In the genomic region with DNA sequence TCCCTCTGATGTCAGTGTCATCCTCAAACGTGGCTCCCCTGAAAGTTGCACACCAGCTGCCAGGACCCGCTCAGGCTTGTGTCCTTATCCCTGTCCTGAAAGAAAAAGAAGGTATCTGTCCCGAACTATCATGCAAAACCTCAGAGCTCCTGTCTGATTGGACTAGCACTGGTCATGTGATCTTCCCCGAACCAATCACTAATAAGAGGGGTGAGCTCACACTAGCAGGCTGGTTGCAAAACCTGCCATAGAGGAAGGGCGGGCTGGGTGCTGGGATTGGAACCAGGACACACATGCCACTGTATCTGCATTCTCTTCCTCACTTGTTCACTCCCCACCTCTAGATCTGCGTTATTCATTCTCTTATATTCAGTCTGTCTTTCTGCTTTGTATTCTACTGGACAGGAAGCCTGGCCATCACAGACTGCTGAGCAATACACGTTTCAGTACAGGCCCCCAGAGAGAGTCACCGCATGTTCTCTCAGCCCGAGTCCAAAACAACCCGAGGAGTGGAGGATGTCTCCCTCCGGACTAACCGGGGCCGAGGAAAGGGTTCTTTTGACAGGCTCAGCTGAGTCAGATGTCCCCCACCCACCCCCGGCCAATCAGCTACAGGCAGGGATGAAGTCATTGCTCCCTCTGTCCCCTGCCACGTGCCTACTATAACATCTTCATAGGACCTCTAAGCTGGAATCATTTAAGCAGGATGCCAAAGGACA, we compare ENCODE assay signal across 1 cellular context.
TF ChIP-seq lines count a peak whose summit lies in the region.

No MANE protein-coding gene starts in this region.

TF ChIP-seq in HEK293, 187 proteins besides CTCF, POLR2A, EP300 and RAD21 (continued from another document and continues in another):
- TF ChIP-seq, protein P1, sequence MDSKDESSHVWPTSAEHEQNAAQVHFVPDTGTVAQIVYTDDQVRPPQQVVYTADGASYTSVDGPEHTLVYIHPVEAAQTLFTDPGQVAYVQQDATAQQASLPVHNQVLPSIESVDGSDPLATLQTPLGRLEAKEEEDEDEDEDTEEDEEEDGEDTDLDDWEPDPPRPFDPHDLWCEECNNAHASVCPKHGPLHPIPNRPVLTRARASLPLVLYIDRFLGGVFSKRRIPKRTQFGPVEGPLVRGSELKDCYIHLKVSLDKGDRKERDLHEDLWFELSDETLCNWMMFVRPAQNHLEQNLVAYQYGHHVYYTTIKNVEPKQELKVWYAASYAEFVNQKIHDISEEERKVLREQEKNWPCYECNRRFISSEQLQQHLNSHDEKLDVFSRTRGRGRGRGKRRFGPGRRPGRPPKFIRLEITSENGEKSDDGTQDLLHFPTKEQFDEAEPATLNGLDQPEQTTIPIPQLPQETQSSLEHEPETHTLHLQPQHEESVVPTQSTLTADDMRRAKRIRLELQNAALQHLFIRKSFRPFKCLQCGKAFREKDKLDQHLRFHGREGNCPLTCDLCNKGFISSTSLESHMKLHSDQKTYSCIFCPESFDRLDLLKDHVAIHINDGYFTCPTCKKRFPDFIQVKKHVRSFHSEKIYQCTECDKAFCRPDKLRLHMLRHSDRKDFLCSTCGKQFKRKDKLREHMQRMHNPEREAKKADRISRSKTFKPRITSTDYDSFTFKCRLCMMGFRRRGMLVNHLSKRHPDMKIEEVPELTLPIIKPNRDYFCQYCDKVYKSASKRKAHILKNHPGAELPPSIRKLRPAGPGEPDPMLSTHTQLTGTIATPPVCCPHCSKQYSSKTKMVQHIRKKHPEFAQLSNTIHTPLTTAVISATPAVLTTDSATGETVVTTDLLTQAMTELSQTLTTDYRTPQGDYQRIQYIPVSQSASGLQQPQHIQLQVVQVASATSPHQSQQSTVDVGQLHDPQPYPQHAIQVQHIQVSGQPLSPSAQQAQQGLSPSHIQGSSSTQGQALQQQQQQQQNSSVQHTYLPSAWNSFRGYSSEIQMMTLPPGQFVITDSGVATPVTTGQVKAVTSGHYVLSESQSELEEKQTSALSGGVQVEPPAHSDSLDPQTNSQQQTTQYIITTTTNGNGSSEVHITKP (tag by site-specific recombination; IDR thresholded peaks at IDR 0.05), result peak; percentile 94
- TF ChIP-seq TRIM28 (IDR thresholded peaks at IDR 0.05; ENCODE audit: borderline replicate concordance, low read length), result no peak
- no peak for TF ChIP-seq ZNF514 (tag by site-specific recombination; IDR thresholded peaks at IDR 0.05)
- TF ChIP-seq ZBTB20 (tag by site-specific recombination; IDR thresholded peaks at IDR 0.05), result peak; percentile 98
- no peak; the same call in 1 of the 2 replicates for TF ChIP-seq ZSCAN30 (tag by site-specific recombination; IDR thresholded peaks at IDR 0.05)
- TF ChIP-seq, protein P2, sequence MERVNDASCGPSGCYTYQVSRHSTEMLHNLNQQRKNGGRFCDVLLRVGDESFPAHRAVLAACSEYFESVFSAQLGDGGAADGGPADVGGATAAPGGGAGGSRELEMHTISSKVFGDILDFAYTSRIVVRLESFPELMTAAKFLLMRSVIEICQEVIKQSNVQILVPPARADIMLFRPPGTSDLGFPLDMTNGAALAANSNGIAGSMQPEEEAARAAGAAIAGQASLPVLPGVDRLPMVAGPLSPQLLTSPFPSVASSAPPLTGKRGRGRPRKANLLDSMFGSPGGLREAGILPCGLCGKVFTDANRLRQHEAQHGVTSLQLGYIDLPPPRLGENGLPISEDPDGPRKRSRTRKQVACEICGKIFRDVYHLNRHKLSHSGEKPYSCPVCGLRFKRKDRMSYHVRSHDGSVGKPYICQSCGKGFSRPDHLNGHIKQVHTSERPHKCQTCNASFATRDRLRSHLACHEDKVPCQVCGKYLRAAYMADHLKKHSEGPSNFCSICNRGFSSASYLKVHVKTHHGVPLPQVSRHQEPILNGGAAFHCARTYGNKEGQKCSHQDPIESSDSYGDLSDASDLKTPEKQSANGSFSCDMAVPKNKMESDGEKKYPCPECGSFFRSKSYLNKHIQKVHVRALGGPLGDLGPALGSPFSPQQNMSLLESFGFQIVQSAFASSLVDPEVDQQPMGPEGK (tag by site-specific recombination; IDR thresholded peaks at IDR 0.05), result peak; percentile 99
- TF ChIP-seq, protein P3, sequence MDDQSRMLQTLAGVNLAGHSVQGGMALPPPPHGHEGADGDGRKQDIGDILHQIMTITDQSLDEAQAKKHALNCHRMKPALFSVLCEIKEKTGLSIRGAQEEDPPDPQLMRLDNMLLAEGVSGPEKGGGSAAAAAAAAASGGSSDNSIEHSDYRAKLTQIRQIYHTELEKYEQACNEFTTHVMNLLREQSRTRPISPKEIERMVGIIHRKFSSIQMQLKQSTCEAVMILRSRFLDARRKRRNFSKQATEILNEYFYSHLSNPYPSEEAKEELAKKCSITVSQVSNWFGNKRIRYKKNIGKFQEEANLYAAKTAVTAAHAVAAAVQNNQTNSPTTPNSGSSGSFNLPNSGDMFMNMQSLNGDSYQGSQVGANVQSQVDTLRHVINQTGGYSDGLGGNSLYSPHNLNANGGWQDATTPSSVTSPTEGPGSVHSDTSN (CRISPR knock-in tag; IDR thresholded peaks at IDR 0.05), result no peak
- TF ChIP-seq, protein P4, sequence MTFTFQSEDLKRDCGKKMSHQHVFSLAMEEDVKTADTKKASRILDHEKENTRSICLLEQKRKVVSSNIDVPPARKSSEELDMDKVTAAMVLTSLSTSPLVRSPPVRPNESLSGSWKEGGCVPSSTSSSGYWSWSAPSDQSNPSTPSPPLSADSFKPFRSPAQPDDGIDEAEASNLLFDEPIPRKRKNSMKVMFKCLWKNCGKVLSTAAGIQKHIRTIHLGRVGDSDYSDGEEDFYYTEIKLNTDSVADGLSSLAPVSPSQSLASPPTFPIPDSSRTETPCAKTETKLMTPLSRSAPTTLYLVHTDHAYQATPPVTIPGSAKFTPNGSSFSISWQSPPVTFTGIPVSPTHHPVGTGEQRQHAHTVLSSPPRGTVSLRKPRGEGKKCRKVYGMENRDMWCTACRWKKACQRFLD (tag by site-specific recombination; IDR thresholded peaks at IDR 0.05), result no peak
- no peak for TF ChIP-seq ZNF626 (tag by site-specific recombination; IDR thresholded peaks at IDR 0.05)
- no peak for TF ChIP-seq ZNF311 (tag by site-specific recombination; IDR thresholded peaks at IDR 0.05; ENCODE audit: borderline replicate concordance)
- no peak for TF ChIP-seq ZNF830 (tag by site-specific recombination; IDR thresholded peaks at IDR 0.05; ENCODE audit: low read depth)
- peak; percentile 86 for TF ChIP-seq SCRT2 (tag by site-specific recombination; IDR thresholded peaks at IDR 0.05)
- no peak for TF ChIP-seq ZNF549 (tag by site-specific recombination; IDR thresholded peaks at IDR 0.05)
- no peak for TF ChIP-seq YY1 (tag by site-specific recombination; IDR thresholded peaks at IDR 0.05)
- TF ChIP-seq ZNF530 (tag by site-specific recombination; IDR thresholded peaks at IDR 0.05; ENCODE audit: low read depth), result no peak
- TF ChIP-seq ZNF121 (tag by site-specific recombination; IDR thresholded peaks at IDR 0.05), result no peak
- TF ChIP-seq ZNF596 (tag by site-specific recombination; IDR thresholded peaks at IDR 0.05), result no peak
- peak; percentile 13; the same call in 1 of the 2 replicates for TF ChIP-seq ZNF623 (tag by site-specific recombination; IDR thresholded peaks at IDR 0.05)
- TF ChIP-seq ZNF510 (tag by site-specific recombination; IDR thresholded peaks at IDR 0.05; ENCODE audit: insufficient replicate concordance), result no peak
- TF ChIP-seq BCL11B (tag by site-specific recombination; IDR thresholded peaks at IDR 0.05; ENCODE audit: low read depth), result no peak; the same call in 1 of the 2 replicates
- TF ChIP-seq ZNF785 (tag by site-specific recombination; IDR thresholded peaks at IDR 0.05), result no peak
- TF ChIP-seq SP3 (tag by site-specific recombination; IDR thresholded peaks at IDR 0.05), result peak; percentile 68; the same call in 1 of the 2 replicates
- no peak for TF ChIP-seq ZNF138 (tag by site-specific recombination; IDR thresholded peaks at IDR 0.05; ENCODE audit: borderline replicate concordance)
- no peak for TF ChIP-seq FEZF1 (tag by site-specific recombination; IDR thresholded peaks at IDR 0.05)
- no peak for TF ChIP-seq ZNF544 (tag by site-specific recombination; IDR thresholded peaks at IDR 0.05)
- TF ChIP-seq ZNF555 (tag by site-specific recombination; conservative IDR thresholded peaks at IDR 0.05), result no peak
- no peak for TF ChIP-seq ZNF707 (tag by site-specific recombination; IDR thresholded peaks at IDR 0.05)
- TF ChIP-seq, protein P5, sequence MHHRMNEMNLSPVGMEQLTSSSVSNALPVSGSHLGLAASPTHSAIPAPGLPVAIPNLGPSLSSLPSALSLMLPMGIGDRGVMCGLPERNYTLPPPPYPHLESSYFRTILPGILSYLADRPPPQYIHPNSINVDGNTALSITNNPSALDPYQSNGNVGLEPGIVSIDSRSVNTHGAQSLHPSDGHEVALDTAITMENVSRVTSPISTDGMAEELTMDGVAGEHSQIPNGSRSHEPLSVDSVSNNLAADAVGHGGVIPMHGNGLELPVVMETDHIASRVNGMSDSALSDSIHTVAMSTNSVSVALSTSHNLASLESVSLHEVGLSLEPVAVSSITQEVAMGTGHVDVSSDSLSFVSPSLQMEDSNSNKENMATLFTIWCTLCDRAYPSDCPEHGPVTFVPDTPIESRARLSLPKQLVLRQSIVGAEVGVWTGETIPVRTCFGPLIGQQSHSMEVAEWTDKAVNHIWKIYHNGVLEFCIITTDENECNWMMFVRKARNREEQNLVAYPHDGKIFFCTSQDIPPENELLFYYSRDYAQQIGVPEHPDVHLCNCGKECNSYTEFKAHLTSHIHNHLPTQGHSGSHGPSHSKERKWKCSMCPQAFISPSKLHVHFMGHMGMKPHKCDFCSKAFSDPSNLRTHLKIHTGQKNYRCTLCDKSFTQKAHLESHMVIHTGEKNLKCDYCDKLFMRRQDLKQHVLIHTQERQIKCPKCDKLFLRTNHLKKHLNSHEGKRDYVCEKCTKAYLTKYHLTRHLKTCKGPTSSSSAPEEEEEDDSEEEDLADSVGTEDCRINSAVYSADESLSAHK (tag by site-specific recombination; IDR thresholded peaks at IDR 0.05), result no peak
- TF ChIP-seq, protein P6, sequence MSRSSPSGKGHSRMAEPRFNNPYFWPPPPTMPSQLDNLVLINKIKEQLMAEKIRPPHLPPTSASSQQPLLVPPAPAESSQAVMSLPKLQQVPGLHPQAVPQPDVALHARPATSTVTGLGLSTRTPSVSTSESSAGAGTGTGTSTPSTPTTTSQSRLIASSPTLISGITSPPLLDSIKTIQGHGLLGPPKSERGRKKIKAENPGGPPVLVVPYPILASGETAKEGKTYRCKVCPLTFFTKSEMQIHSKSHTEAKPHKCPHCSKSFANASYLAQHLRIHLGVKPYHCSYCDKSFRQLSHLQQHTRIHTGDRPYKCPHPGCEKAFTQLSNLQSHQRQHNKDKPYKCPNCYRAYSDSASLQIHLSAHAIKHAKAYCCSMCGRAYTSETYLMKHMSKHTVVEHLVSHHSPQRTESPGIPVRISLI (tag by site-specific recombination; IDR thresholded peaks at IDR 0.05), result peak; percentile 29; the same call in 1 of the 2 replicates
- TF ChIP-seq, protein P7, sequence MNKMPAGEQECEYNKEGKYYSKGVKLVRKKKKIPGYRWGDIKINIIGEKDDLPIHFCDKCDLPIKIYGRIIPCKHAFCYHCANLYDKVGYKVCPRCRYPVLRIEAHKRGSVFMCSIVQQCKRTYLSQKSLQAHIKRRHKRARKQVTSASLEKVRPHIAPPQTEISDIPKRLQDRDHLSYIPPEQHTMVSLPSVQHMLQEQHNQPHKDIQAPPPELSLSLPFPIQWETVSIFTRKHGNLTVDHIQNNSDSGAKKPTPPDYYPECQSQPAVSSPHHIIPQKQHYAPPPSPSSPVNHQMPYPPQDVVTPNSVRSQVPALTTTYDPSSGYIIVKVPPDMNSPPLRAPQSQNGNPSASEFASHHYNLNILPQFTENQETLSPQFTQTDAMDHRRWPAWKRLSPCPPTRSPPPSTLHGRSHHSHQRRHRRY (tag by site-specific recombination; IDR thresholded peaks at IDR 0.05), result no peak
- TF ChIP-seq, protein P8, sequence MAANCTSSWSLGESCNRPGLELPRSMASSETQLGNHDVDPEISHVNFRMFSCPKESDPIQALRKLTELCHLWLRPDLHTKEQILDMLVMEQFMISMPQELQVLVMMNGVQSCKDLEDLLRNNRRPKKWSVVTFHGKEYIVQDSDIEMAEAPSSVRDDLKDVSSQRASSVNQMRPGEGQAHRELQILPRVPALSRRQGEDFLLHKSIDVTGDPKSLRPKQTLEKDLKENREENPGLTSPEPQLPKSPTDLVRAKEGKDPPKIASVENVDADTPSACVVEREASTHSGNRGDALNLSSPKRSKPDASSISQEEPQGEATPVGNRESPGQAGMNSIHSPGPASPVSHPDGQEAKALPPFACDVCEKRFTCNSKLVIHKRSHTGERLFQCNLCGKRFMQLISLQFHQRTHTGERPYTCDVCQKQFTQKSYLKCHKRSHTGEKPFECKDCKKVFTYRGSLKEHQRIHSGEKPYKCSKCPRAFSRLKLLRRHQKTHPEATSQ (tag by site-specific recombination; IDR thresholded peaks at IDR 0.05), result 0 out of 2 replicates have a peak, but pooled peaks have one; percentile 16
- TF ChIP-seq MEIS1 (CRISPR knock-in tag; IDR thresholded peaks at IDR 0.05; ENCODE audit: borderline replicate concordance), result no peak
- TF ChIP-seq ZNF426 (tag by site-specific recombination; IDR thresholded peaks at IDR 0.05), result no peak
- peak; percentile 93; the same call in 1 of the 2 replicates for TF ChIP-seq SP7 (tag by site-specific recombination; IDR thresholded peaks at IDR 0.05)
- peak; percentile 93 for TF ChIP-seq ZXDB (tag by site-specific recombination; IDR thresholded peaks at IDR 0.05)
- TF ChIP-seq, protein P9, sequence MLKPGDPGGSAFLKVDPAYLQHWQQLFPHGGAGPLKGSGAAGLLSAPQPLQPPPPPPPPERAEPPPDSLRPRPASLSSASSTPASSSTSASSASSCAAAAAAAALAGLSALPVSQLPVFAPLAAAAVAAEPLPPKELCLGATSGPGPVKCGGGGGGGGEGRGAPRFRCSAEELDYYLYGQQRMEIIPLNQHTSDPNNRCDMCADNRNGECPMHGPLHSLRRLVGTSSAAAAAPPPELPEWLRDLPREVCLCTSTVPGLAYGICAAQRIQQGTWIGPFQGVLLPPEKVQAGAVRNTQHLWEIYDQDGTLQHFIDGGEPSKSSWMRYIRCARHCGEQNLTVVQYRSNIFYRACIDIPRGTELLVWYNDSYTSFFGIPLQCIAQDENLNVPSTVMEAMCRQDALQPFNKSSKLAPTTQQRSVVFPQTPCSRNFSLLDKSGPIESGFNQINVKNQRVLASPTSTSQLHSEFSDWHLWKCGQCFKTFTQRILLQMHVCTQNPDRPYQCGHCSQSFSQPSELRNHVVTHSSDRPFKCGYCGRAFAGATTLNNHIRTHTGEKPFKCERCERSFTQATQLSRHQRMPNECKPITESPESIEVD (tag by site-specific recombination; IDR thresholded peaks at IDR 0.05), result no peak
- no peak for TF ChIP-seq ZNF266 (tag by site-specific recombination; IDR thresholded peaks at IDR 0.05; ENCODE audit: low read depth)
- TF ChIP-seq ZFP3 (tag by site-specific recombination; IDR thresholded peaks at IDR 0.05; ENCODE audit: low read depth), result no peak
- peak; percentile 82 for TF ChIP-seq SP2 (tag by site-specific recombination; IDR thresholded peaks at IDR 0.05)
- no peak for TF ChIP-seq ZNF571 (tag by site-specific recombination; IDR thresholded peaks at IDR 0.05)
- no peak for TF ChIP-seq ZNF776 (tag by site-specific recombination; IDR thresholded peaks at IDR 0.05; ENCODE audit: borderline replicate concordance)
- TF ChIP-seq GLIS2 (tag by site-specific recombination; IDR thresholded peaks at IDR 0.05), result peak; percentile 70
- TF ChIP-seq, protein P10, sequence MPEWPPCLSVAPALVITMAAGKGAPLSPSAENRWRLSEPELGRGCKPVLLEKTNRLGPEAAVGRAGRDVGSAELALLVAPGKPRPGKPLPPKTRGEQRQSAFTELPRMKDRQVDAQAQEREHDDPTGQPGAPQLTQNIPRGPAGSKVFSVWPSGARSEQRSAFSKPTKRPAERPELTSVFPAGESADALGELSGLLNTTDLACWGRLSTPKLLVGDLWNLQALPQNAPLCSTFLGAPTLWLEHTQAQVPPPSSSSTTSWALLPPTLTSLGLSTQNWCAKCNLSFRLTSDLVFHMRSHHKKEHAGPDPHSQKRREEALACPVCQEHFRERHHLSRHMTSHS (tag by site-specific recombination; IDR thresholded peaks at IDR 0.05), result no peak
- TF ChIP-seq ZNF660 (tag by site-specific recombination; IDR thresholded peaks at IDR 0.05), result peak; percentile 83; the same call in 1 of the 2 replicates
